ENCODE assay signal across 23 cellular contexts in genomic region chr15:36614016-36614415, GRCh38.
"Had no signal": no experiment of that assay in that cellular context is flagged by ENCODE, and none has a peak within 500 bp of the region (broad histone marks: within the 10 kb centered on the region; RNA-seq: fewer than 3 reads in every experiment).

No MANE protein-coding gene starts in this region.

- H3K4me1 Mint-ChIP-seq: brain, nephron progenitor cell, T-cell had no signal

- H3K9me3 ChIP-seq: ovary, tibial nerve had no signal

- H3K4me3 ChIP-seq: coronary artery, dorsolateral prefrontal cortex, lung, ovary, tibial nerve had no signal

- H3K27ac ChIP-seq: coronary artery, dorsolateral prefrontal cortex, ovary, tibial nerve had no signal

- DNase-seq: activated CD4-positive, alpha-beta T cell treated with anti-CD3 and anti-CD28 coated beads for 4 hours; activated CD4-positive, alpha-beta T cell treated with anti-CD3 and anti-CD28 coated beads, Interleukin-2, amount 50 U/mL, for 4 hours; activated naive CD4-positive, alpha-beta T cell treated with Interleukin-2 at 50 U/mL for 16 hours; activated T-cell treated with anti-CD3 and anti-CD28 coated beads for 4 hours; activated T-cell treated with anti-CD3 and anti-CD28 coated beads, Interleukin-2, amount 50 U/mL, for 72 hours; aorta; dorsolateral prefrontal cortex; effector memory CD8-positive, alpha-beta T cell; foreskin fibroblast; head of caudate nucleus; left colon; naive B cell; nephron progenitor cell; ovary; stimulated activated CD4-positive, alpha-beta T cell treated with anti-CD3 and anti-CD28 coated beads, Interleukin-2, amount 100 ng/mL, for 48 hours; stimulated activated naive CD4-positive, alpha-beta T cell treated with Interleukin-2 at 50 U/mL for 16 hours; T-cell had no signal

- H3K4me3 Mint-ChIP-seq: activated naive CD8-positive, alpha-beta T cell; activated T-cell treated with anti-CD3 and anti-CD28 coated beads, Interleukin-2, amount 50 U/mL, for 72 hours; brain; effector memory CD8-positive, alpha-beta T cell; naive B cell; nephron progenitor cell; T-cell had no signal

- H3K4me1 ChIP-seq: tibial nerve had no signal

- H3K27me3 Mint-ChIP-seq: activated naive CD8-positive, alpha-beta T cell; brain; effector memory CD8-positive, alpha-beta T cell; naive B cell; progenitor cell of endocrine pancreas; T-cell had no signal

- H3K36me3 Mint-ChIP-seq: naive B cell had no signal

- H3K9me3 Mint-ChIP-seq: brain; effector memory CD8-positive, alpha-beta T cell; naive B cell; T-cell had no signal

- ATAC-seq: activated T-cell treated with anti-CD3 and anti-CD28 coated beads, Interleukin-2, amount 50 U/mL, for 72 hours; effector memory CD8-positive, alpha-beta T cell; left colon; T-cell had no signal

- H3K27ac Mint-ChIP-seq: activated naive CD8-positive, alpha-beta T cell; activated T-cell treated with anti-CD3 and anti-CD28 coated beads, Interleukin-2, amount 50 U/mL, for 72 hours; brain; effector memory CD8-positive, alpha-beta T cell; naive B cell; nephron progenitor cell; progenitor cell of endocrine pancreas; T-cell had no signal

- H3K36me3 ChIP-seq: ovary, tibial nerve had no signal

- H3K27me3 ChIP-seq: dorsolateral prefrontal cortex, ovary, tibial nerve had no signal
